Comparison of ENCODE assay signal across 10 cellular contexts in the genomic region with DNA sequence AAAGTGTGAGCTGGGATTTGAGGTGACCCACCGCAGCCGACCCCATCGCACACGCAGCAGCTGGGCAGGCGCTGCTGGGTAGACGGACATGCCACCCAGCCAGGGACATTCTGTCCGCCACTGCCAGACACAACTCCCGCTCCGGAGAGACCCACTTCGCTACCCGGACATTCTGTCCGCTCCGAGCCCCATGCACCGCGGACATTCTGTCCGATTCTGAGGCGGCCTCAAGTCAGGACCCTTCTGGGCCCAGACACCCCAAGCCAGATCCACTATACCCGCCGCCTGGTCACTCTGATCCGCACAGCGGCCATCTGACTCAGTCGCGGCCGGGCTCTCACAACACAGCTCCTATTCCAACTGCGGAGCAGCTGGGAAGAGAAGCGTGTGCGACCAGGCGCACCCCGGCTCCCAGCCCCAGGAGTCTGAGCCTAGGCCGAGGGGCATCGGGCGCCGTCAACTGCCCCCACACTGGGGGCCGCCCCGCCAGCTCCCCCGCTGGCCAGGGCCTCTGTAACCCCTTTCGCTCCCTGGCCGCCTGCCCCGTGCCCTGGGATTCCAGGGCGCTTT. TPM values are rescaled to one million over a fixed set of nuclear protein-coding genes. Genes with fewer than 3 reads are reported as not detected.
A peak's percentile ranks its signal among the peaks of the same experiment; 100 is the strongest.
DNase-seq lines count a peak whose midpoint lies in the region; ATAC-seq, FAIRE-seq and TF ChIP-seq lines count a peak whose summit lies in the region.
"Had no signal": no experiment of that assay in that cellular context is flagged by ENCODE, and none has a peak within 500 bp of the region (broad histone marks: within the 10 kb centered on the region; RNA-seq: fewer than 3 reads in every experiment).

No MANE protein-coding gene starts in this region.

- H3K36me3 Mint-ChIP-seq in naive B cell: peaks cover 0 to 14% of the 10 kb centered on the region in 2 donors

- peak overlapping the region; percentile 86 for H3K4me2 ChIP-seq in endothelial cell of umbilical vein (ENCODE audit: insufficient read depth, low read length)

- intact Hi-C loops in Right ventricle myocardium inferior (cut with DNase I) (no loop called here), cardiac septum (cut with DNase I) (no loop called here), endothelial cell of umbilical vein (cut with micrococcal nuclease) (no loop called here), vagina (cut with DNase I) (no loop called here)

- DNase-seq in Right ventricle myocardium inferior (ENCODE audit: missing footprints) (peak; percentile 74), cardiac septum (ENCODE audit: low spot score) (no peak), endothelial cell of umbilical vein (ENCODE audit: low read depth, low spot score) (no peak), naive B cell (no peak), vagina (ENCODE audit: extremely low spot score in 2 of 2) (no peak), NCI-H2029 treated with DMSO at 0.1 percent for 48 hours (lab: John Stamatoyannopoulos, UW) (no peak)
- DNase-seq: NCI-H2171 treated with DMSO at 0.1 percent for 48 hours had no signal

- TF ChIP-seq CTCF in endothelial cell of umbilical vein (IDR thresholded peaks at IDR 0.05; ENCODE audit: extremely low read depth in 1 of 2, insufficient read depth in 1 of 2, low read depth in 1 of 2, low read length in 2 of 2) (no peak), vagina (IDR thresholded peaks at IDR 0.05) (no peak)

- H2AFZ ChIP-seq in endothelial cell of umbilical vein (ENCODE audit: low read depth, low read length): peak overlapping the region; percentile 18

- no peak overlapping the region for H3K27ac ChIP-seq in endothelial cell of umbilical vein (ENCODE audit: insufficient read depth, low read depth, low read length)
- peak overlapping the region; percentile 15 for H3K27ac ChIP-seq in vagina

- no peaks in the 10 kb centered on the region for H4K20me1 ChIP-seq in endothelial cell of umbilical vein (replicated peaks; ENCODE audit: control insufficient read depth, extremely low read depth, insufficient read depth, low read length)

- dilution Hi-C loops in endothelial cell of umbilical vein (cut with MboI; ENCODE audit: extremely low pct_ligation_motif_present, low sequenced_read_pairs): loop anchor here (25.0 kb wide), 1 partner anchor 122 kb away; no protein-coding TSS in a partner anchor

- ATAC-seq in Right ventricle myocardium inferior (no peak), naive B cell (ENCODE audit: low read depth in 2 of 2) (no peak), HG03442 (IDR thresholded peaks at IDR 0.05; ENCODE audit: unreplicated experiment) (no peak), GM18870 (IDR thresholded peaks at IDR 0.05; ENCODE audit: unreplicated experiment) (no peak)

- no peak overlapping the region for H3K27ac Mint-ChIP-seq in naive B cell

- no peak for FAIRE-seq in endothelial cell of umbilical vein (lab: Jason Lieb, UNC)

- no peaks in the 10 kb centered on the region for H3K79me2 ChIP-seq in endothelial cell of umbilical vein (ENCODE audit: control insufficient read depth, insufficient read depth, low read length)

- H3K9me1 ChIP-seq in endothelial cell of umbilical vein (replicated peaks; ENCODE audit: control insufficient read depth, extremely low read depth, insufficient read depth, low read length): no peaks in the 10 kb centered on the region

- H3K27me3 Mint-ChIP-seq in naive B cell: peaks cover 47 to 66% (median 55%) of the 10 kb centered on the region in 3 donors

- H3K27me3 ChIP-seq in endothelial cell of umbilical vein (ENCODE audit: control insufficient read depth in 2 of 2, insufficient read depth in 2 of 2, low read length in 2 of 2) (peaks cover 41 to 42% of the 10 kb centered on the region in 2 experiments), vagina (no peaks in the 10 kb centered on the region)

- CTCF ChIA-PET in endothelial cell of umbilical vein (lab: Charles Lee): interaction anchor here (1.0 to 17.3 kb wide), 4 partner anchors 10 to 157 kb away, joined by 3 to 1402 read pairs (median 26); no protein-coding TSS in a partner anchor

- TF ChIP-seq POLR2A in endothelial cell of umbilical vein (IDR thresholded peaks at IDR 0.05; ENCODE audit: low read depth, low read length) (no peak), vagina (IDR thresholded peaks at IDR 0.05) (no peak)

- H3K4me1 Mint-ChIP-seq in naive B cell: peaks cover 24 to 29% (median 29%) of the 10 kb centered on the region in 3 donors

- no peak overlapping the region for H3K9ac ChIP-seq in endothelial cell of umbilical vein (replicated peaks; ENCODE audit: extremely low read depth, insufficient read depth, low read length)

- H3K4me1 ChIP-seq in endothelial cell of umbilical vein (ENCODE audit: control insufficient read depth, extremely low read depth, insufficient read depth, low read length) (peaks cover 16% of the 10 kb centered on the region), vagina (peaks cover 31% of the 10 kb centered on the region)

- no TSS peak for BruUV-seq in endothelial cell of umbilical vein (replicated peaks; lab: Mats Ljungman, UMichigan)

- POLR2A ChIA-PET in endothelial cell of umbilical vein (lab: Charles Lee): interaction anchor here (1.2 kb wide), 1 partner anchor 9 kb away, joined by 3 read pairs; no protein-coding TSS in a partner anchor

- H3K9me3 ChIP-seq in endothelial cell of umbilical vein (replicated peaks; ENCODE audit: control insufficient read depth, insufficient read depth, low read length) (no peaks in the 10 kb centered on the region), vagina (no peaks in the 10 kb centered on the region)

- peak overlapping the region; percentile 28 to 42 (median 36) for H3K4me3 ChIP-seq in endothelial cell of umbilical vein (replicated peaks in 1 of 3; ENCODE audit: insufficient read depth in 1 of 3, low read depth in 1 of 3, low read length in 3 of 3)
- H3K4me3 ChIP-seq in vagina: peak overlapping the region; percentile 53 to 61

- peaks cover 0 to 3% (median 0%) of the 10 kb centered on the region in 7 donors for H3K9me3 Mint-ChIP-seq in naive B cell

- peak overlapping the region in 6 of 8 donors; percentile 20 to 90 (median 72) for H3K4me3 Mint-ChIP-seq in naive B cell

- H3K36me3 ChIP-seq in endothelial cell of umbilical vein (ENCODE audit: control insufficient read depth in 2 of 2, extremely low read depth in 1 of 2, insufficient read depth in 2 of 2, low read length in 2 of 2) (no peaks in the 10 kb centered on the region), vagina (no peaks in the 10 kb centered on the region)

TF ChIP-seq in endothelial cell of umbilical vein, 7 proteins besides CTCF, POLR2A, EP300 and RAD21:
- TF ChIP-seq EZH2 (IDR thresholded peaks at IDR 0.05; ENCODE audit: borderline replicate concordance, low read depth, low read length, severe bottlenecking) (peak; percentile 90), POLR2AphosphoS5 (IDR thresholded peaks at IDR 0.05; ENCODE audit: insufficient read depth, low read depth, low read length) (no peak)

RNA-seq across cellular contexts. Expression of a gene that starts 0.8 kb away (rescaled TPM):
- total RNA-seq in Right ventricle myocardium inferior: 1.8 TPM
- 0.51 TPM for total RNA-seq in cardiac septum
- not detected in 2 replicates for total RNA-seq in endothelial cell of umbilical vein
- polyA plus RNA-seq in endothelial cell of umbilical vein: not detected in 2 replicates
- polyA plus RNA-seq in endothelial cell of umbilical vein (2011; cell fraction: cytosol; rRNA removed): not detected in 2 replicates
- polyA plus RNA-seq in endothelial cell of umbilical vein (2011; cell fraction: nucleus; rRNA removed): not detected in 2 replicates
- polyA plus RNA-seq in endothelial cell of umbilical vein (2012): not detected in 2 replicates
- polyA minus RNA-seq in endothelial cell of umbilical vein: not detected in 2 replicates
- not detected for polyA minus RNA-seq in endothelial cell of umbilical vein (2011; cell fraction: cytosol; rRNA and poly(A)+ RNA removed)
- polyA minus RNA-seq in endothelial cell of umbilical vein (2011; cell fraction: nucleus; rRNA and poly(A)+ RNA removed): not detected in 2 replicates
- polyA plus RNA-seq in naive B cell (ENCODE audit: low read depth in 6 of 6): not detected
- not detected for total RNA-seq in vagina
- total RNA-seq: subcutaneous adipose tissue had no signal

RNA-seq across cellular contexts. Expression of a gene that starts 4.8 kb away (rescaled TPM):
- 44.0 TPM for total RNA-seq in Right ventricle myocardium inferior
- total RNA-seq in cardiac septum: 46.4 TPM
- total RNA-seq in endothelial cell of umbilical vein: 45.7 and 49.7 TPM in 2 replicates
- 20.3 and 26.0 TPM in 2 replicates for polyA plus RNA-seq in endothelial cell of umbilical vein
- polyA plus RNA-seq in endothelial cell of umbilical vein (2011; cell fraction: cytosol; rRNA removed): 19.9 and 21.9 TPM in 2 replicates
- 59.6 and 72.0 TPM in 2 replicates for polyA plus RNA-seq in endothelial cell of umbilical vein (2011; cell fraction: nucleus; rRNA removed)
- polyA plus RNA-seq in endothelial cell of umbilical vein (2012): 38.7 and 46.4 TPM in 2 replicates
- 66.8 and 73.4 TPM in 2 replicates for polyA minus RNA-seq in endothelial cell of umbilical vein
- 23.2 TPM for polyA minus RNA-seq in endothelial cell of umbilical vein (2011; cell fraction: cytosol; rRNA and poly(A)+ RNA removed)
- 57.3 and 79.2 TPM in 2 replicates for polyA minus RNA-seq in endothelial cell of umbilical vein (2011; cell fraction: nucleus; rRNA and poly(A)+ RNA removed)
- 10 to 100 TPM in 1 of 6 donors, 1 to 10 TPM in 5; 3.9 to 14.8 (median 6.2) TPM for polyA plus RNA-seq in naive B cell (ENCODE audit: low read depth in 6 of 6)
- total RNA-seq in vagina: 48.9 TPM

RNA-seq across cellular contexts. Expression of a gene that starts 14.5 kb away (rescaled TPM):
- total RNA-seq in Right ventricle myocardium inferior (not detected), cardiac septum (not detected), endothelial cell of umbilical vein (not detected in 2 replicates), vagina (not detected)
- polyA plus RNA-seq in endothelial cell of umbilical vein (not detected in 2 replicates), naive B cell (ENCODE audit: low read depth in 6 of 6) (not detected)
- not detected in 2 replicates for polyA plus RNA-seq in endothelial cell of umbilical vein (2011; cell fraction: cytosol; rRNA removed)
- polyA plus RNA-seq in endothelial cell of umbilical vein (2011; cell fraction: nucleus; rRNA removed): not detected in 2 replicates
- polyA plus RNA-seq in endothelial cell of umbilical vein (2012): not detected in 2 replicates
- polyA minus RNA-seq in endothelial cell of umbilical vein: not detected in 2 replicates
- polyA minus RNA-seq in endothelial cell of umbilical vein (2011; cell fraction: cytosol; rRNA and poly(A)+ RNA removed): not detected
- polyA minus RNA-seq in endothelial cell of umbilical vein (2011; cell fraction: nucleus; rRNA and poly(A)+ RNA removed): not detected in 2 replicates
